Comparison of ENCODE assay signal across 8 cellular contexts in the genomic region with DNA sequence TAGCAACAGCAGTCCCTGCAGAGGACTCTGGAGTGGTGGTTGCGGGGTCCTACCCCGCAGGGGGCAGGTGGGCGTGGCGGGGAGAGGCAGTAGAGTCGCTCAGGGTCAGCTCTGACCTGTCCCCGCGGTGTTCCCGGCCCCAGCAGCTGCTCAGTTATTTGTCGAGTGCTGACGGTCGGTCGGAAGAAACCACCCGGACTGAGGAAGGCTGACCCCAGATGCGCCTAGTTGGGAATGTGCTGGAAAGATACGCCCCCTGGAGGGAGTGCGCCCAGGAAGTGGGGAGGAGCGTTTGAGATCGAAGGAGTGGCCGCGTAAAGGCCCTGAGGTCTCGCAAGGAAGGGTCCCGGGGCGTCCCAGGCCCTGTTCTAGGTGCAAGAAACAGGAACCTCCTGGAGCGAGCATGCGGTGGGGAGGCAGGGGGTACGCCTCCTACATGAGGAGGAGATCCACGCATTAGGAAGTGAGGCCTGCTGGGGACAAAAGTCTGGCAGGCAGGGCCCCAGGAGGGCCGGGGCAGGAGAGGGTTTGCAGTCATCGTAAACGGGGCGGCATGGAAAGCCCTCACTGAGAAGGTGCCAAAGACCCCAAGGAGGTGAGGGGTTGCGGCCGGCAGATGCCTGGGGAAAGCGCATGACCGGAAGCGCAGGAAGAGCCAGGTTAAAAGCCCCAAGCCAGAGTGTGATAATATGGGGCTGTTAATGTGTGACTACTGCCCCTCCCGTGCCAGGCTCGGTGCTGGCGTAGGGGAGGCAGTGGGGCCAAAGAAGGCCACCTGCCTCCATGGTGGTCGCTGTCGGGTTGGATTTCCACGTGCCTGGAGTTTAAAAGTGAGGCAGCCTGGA. TPM values are rescaled to one million over a fixed set of nuclear protein-coding genes. Genes with fewer than 3 reads are reported as not detected.
DNase-seq lines count a peak whose midpoint lies in the region; FAIRE-seq and TF ChIP-seq lines count a peak whose summit lies in the region.

No MANE protein-coding gene starts in this region.

- no peaks in the 10 kb centered on the region; a peak in 1 of 22 replicates for H4K20me1 ChIP-seq in BLaER1 treated with 17β-estradiol and CSF1 and Interleukin-3, amounts not matched to agents 10 nM and 100 nM
- no peaks in the 10 kb centered on the region for H4K20me1 ChIP-seq in endothelial cell of umbilical vein (replicated peaks; ENCODE audit: control insufficient read depth, extremely low read depth, insufficient read depth, low read length)

- dilution Hi-C loops in endothelial cell of umbilical vein (cut with MboI; ENCODE audit: extremely low pct_ligation_motif_present, low sequenced_read_pairs) = no loop called here

- FAIRE-seq in endothelial cell of umbilical vein (lab: Jason Lieb, UNC) = no peak

- H2AFZ ChIP-seq in endothelial cell of umbilical vein (ENCODE audit: low read depth, low read length) = peak overlapping the region; percentile 3

- no peaks in the 10 kb centered on the region for H3K36me3 ChIP-seq in BLaER1 treated with 17β-estradiol and CSF1 and Interleukin-3, amounts not matched to agents 10 nM and 100 nM
- H3K36me3 ChIP-seq in endothelial cell of umbilical vein (ENCODE audit: control insufficient read depth in 2 of 2, extremely low read depth in 1 of 2, insufficient read depth in 2 of 2, low read length in 2 of 2) (no peaks in the 10 kb centered on the region), mucosa of rectum (ENCODE audit: control insufficient read depth in 2 of 2, insufficient read depth in 2 of 2, low read length in 2 of 2) (no peaks in the 10 kb centered on the region)

- CTCF ChIA-PET in endothelial cell of umbilical vein (lab: Charles Lee) = interaction anchor here (0.5 to 5.4 kb wide), 11 partner anchors 11 to 141 kb away, joined by 3 to 94 read pairs (median 4); no protein-coding TSS in a partner anchor

- H3K9me1 ChIP-seq in endothelial cell of umbilical vein (replicated peaks; ENCODE audit: control insufficient read depth, extremely low read depth, insufficient read depth, low read length) = no peaks in the 10 kb centered on the region

- H3K4me3 ChIP-seq in BLaER1 treated with 17β-estradiol and CSF1 and Interleukin-3, amounts not matched to agents 10 nM and 100 nM = no peak overlapping the region
- H3K4me3 ChIP-seq in NB4 (ENCODE audit: low read depth, low read length) (peak overlapping the region; percentile 48), endothelial cell of umbilical vein (replicated peaks in 1 of 3; ENCODE audit: insufficient read depth in 1 of 3, low read depth in 1 of 3, low read length in 3 of 3) (no peak overlapping the region), mucosa of rectum (ENCODE audit: low read length in 2 of 2) (peak overlapping the region; percentile 58 to 76)

- TF ChIP-seq POLR2A in NB4 (IDR thresholded peaks at IDR 0.05; ENCODE audit: extremely low read depth, insufficient read length) (no peak), endothelial cell of umbilical vein (IDR thresholded peaks at IDR 0.05; ENCODE audit: low read depth, low read length) (no peak)

- TF ChIP-seq CTCF in NB4 (IDR thresholded peaks at IDR 0.05; ENCODE audit: low read depth, low read length) (no peak), endothelial cell of umbilical vein (IDR thresholded peaks at IDR 0.05; ENCODE audit: extremely low read depth in 1 of 2, insufficient read depth in 1 of 2, low read depth in 1 of 2, low read length in 2 of 2) (no peak)

- peaks cover 0 to 37% (median 12%) of the 10 kb centered on the region in 11 experiments; a peak in 15 of 22 replicates for H3K27me3 ChIP-seq in BLaER1 treated with 17β-estradiol and CSF1 and Interleukin-3, amounts not matched to agents 10 nM and 100 nM
- H3K27me3 ChIP-seq in endothelial cell of umbilical vein (ENCODE audit: control insufficient read depth in 2 of 2, insufficient read depth in 2 of 2, low read length in 2 of 2) (peaks cover 30 to 32% of the 10 kb centered on the region in 2 experiments), mucosa of rectum (ENCODE audit: control insufficient read depth in 2 of 2, insufficient read depth in 2 of 2, low read length in 2 of 2) (peaks cover 21% of the 10 kb centered on the region in 2 donors)

- intact Hi-C loops in endothelial cell of umbilical vein (cut with micrococcal nuclease) = no loop called here

- POLR2A ChIA-PET in endothelial cell of umbilical vein (lab: Charles Lee) = no interaction called here

- H3K4me1 ChIP-seq in BLaER1 treated with 17β-estradiol and CSF1 and Interleukin-3, amounts not matched to agents 10 nM and 100 nM = peaks cover 17 to 78% (median 59%) of the 10 kb centered on the region in 10 experiments
- H3K4me1 ChIP-seq in endothelial cell of umbilical vein (ENCODE audit: control insufficient read depth, extremely low read depth, insufficient read depth, low read length) (no peaks in the 10 kb centered on the region), mucosa of rectum (ENCODE audit: control insufficient read depth in 2 of 2, insufficient read depth in 2 of 2, low read length in 2 of 2) (peaks cover 12 to 14% of the 10 kb centered on the region in 2 donors)

- no peaks in the 10 kb centered on the region for H3K9me3 ChIP-seq in BLaER1 treated with 17β-estradiol and CSF1 and Interleukin-3, amounts not matched to agents 10 nM and 100 nM (replicated peaks in 1 of 11)
- H3K9me3 ChIP-seq in endothelial cell of umbilical vein (replicated peaks; ENCODE audit: control insufficient read depth, insufficient read depth, low read length) = no peaks in the 10 kb centered on the region
- H3K9me3 ChIP-seq in mucosa of rectum (ENCODE audit: control insufficient read depth in 2 of 2, low read length in 2 of 2) = no peaks in the 10 kb centered on the region

- no TSS peak for BruUV-seq in endothelial cell of umbilical vein (replicated peaks; lab: Mats Ljungman, UMichigan)

- 0 out of 22 replicates have a peak overlapping the region, but pooled peaks of 1 of the 11 experiments have one; percentile 18 for H3K9ac ChIP-seq in BLaER1 treated with 17β-estradiol and CSF1 and Interleukin-3, amounts not matched to agents 10 nM and 100 nM
- H3K9ac ChIP-seq in endothelial cell of umbilical vein (replicated peaks; ENCODE audit: extremely low read depth, insufficient read depth, low read length) = no peak overlapping the region
- peak overlapping the region; percentile 65 to 70 for H3K9ac ChIP-seq in mucosa of rectum (ENCODE audit: low read depth in 1 of 2, low read length in 2 of 2)

- peak overlapping the region; percentile 28 to 77 (median 58); a peak in 21 of 22 replicates for H3K4me2 ChIP-seq in BLaER1 treated with 17β-estradiol and CSF1 and Interleukin-3, amounts not matched to agents 10 nM and 100 nM
- no peak overlapping the region for H3K4me2 ChIP-seq in endothelial cell of umbilical vein (ENCODE audit: insufficient read depth, low read length)

- H3K27ac ChIP-seq in BLaER1 treated with 17β-estradiol and CSF1 and Interleukin-3, amounts not matched to agents 10 nM and 100 nM = peak overlapping the region in 1 of 11 experiments; percentile 0; a peak in 1 of 22 replicates
- H3K27ac ChIP-seq in endothelial cell of umbilical vein (ENCODE audit: insufficient read depth, low read depth, low read length) (no peak overlapping the region), mucosa of rectum (ENCODE audit: low read depth in 2 of 2, low read length in 2 of 2) (peak overlapping the region in 1 of 2 donors; percentile 32)

- no peaks in the 10 kb centered on the region for H3K79me2 ChIP-seq in endothelial cell of umbilical vein (ENCODE audit: control insufficient read depth, insufficient read depth, low read length)

- DNase-seq in NB4 (ENCODE audit: low read depth) (peak; percentile 95), endothelial cell of umbilical vein (ENCODE audit: low read depth, low spot score) (no peak), NCI-H1105 (lab: John Stamatoyannopoulos, UW) (no peak), T1000 (lab: John Stamatoyannopoulos, UW) (no peak), NAMALWA (ENCODE audit: low spot score) (no peak)
- DNase-seq in stimulated activated CD4-positive, alpha-beta T cell treated with anti-CD3 and anti-CD28 coated beads, Interleukin-4, amount 100 ng/mL, for 1 hour = no peak

TF ChIP-seq in endothelial cell of umbilical vein, 7 proteins besides CTCF, POLR2A, EP300 and RAD21:
- TF ChIP-seq EZH2 (IDR thresholded peaks at IDR 0.05; ENCODE audit: borderline replicate concordance, low read depth, low read length, severe bottlenecking) = peak; percentile 67
- TF ChIP-seq, protein P1, sequence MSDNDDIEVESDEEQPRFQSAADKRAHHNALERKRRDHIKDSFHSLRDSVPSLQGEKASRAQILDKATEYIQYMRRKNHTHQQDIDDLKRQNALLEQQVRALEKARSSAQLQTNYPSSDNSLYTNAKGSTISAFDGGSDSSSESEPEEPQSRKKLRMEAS (IDR thresholded peaks at IDR 0.05; ENCODE audit: insufficient read depth, insufficient read length) = no peak

RNA-seq across cellular contexts. Expression of a gene that starts 9.1 kb away (rescaled TPM):
- 0.35 and 0.75 TPM in 2 replicates for total RNA-seq in endothelial cell of umbilical vein
- polyA plus RNA-seq in endothelial cell of umbilical vein = 0.18 and 0.19 TPM in 2 replicates
- polyA plus RNA-seq in endothelial cell of umbilical vein (2011; cell fraction: cytosol; rRNA removed) = 0.21 and 0.26 TPM in 2 replicates
- 0.06 and 0.13 TPM in 2 replicates for polyA plus RNA-seq in endothelial cell of umbilical vein (2011; cell fraction: nucleus; rRNA removed)
- polyA plus RNA-seq in endothelial cell of umbilical vein (2012) = 0.19 and 0.67 TPM in 2 replicates
- 0.21 and 0.22 TPM in 2 replicates for polyA minus RNA-seq in endothelial cell of umbilical vein
- not detected for polyA minus RNA-seq in endothelial cell of umbilical vein (2011; cell fraction: cytosol; rRNA and poly(A)+ RNA removed)
- polyA minus RNA-seq in endothelial cell of umbilical vein (2011; cell fraction: nucleus; rRNA and poly(A)+ RNA removed) = 0.14 TPM in 1 of 2 replicates, not detected in the other

RNA-seq across cellular contexts. Expression of a gene that starts 24.5 kb away (rescaled TPM):
- total RNA-seq in endothelial cell of umbilical vein = 0.07 TPM in 1 of 2 replicates, not detected in the other
- polyA plus RNA-seq in endothelial cell of umbilical vein = not detected in 2 replicates
- not detected in 2 replicates for polyA plus RNA-seq in endothelial cell of umbilical vein (2011; cell fraction: cytosol; rRNA removed)
- not detected in 2 replicates for polyA plus RNA-seq in endothelial cell of umbilical vein (2011; cell fraction: nucleus; rRNA removed)
- not detected in 2 replicates for polyA plus RNA-seq in endothelial cell of umbilical vein (2012)
- polyA minus RNA-seq in endothelial cell of umbilical vein = not detected in 2 replicates
- polyA minus RNA-seq in endothelial cell of umbilical vein (2011; cell fraction: cytosol; rRNA and poly(A)+ RNA removed) = not detected
- polyA minus RNA-seq in endothelial cell of umbilical vein (2011; cell fraction: nucleus; rRNA and poly(A)+ RNA removed) = not detected in 2 replicates

RNA-seq across cellular contexts. Expression of a gene that starts 57.4 kb away (rescaled TPM):
- 102 and 114 TPM in 2 replicates for total RNA-seq in endothelial cell of umbilical vein
- polyA plus RNA-seq in endothelial cell of umbilical vein = 157 and 172 TPM in 2 replicates
- 176 and 178 TPM in 2 replicates for polyA plus RNA-seq in endothelial cell of umbilical vein (2011; cell fraction: cytosol; rRNA removed)
- 344 and 359 TPM in 2 replicates for polyA plus RNA-seq in endothelial cell of umbilical vein (2011; cell fraction: nucleus; rRNA removed)
- 80.6 and 99.1 TPM in 2 replicates for polyA plus RNA-seq in endothelial cell of umbilical vein (2012)
- polyA minus RNA-seq in endothelial cell of umbilical vein = 147 and 200 TPM in 2 replicates
- polyA minus RNA-seq in endothelial cell of umbilical vein (2011; cell fraction: cytosol; rRNA and poly(A)+ RNA removed) = 52.9 TPM
- polyA minus RNA-seq in endothelial cell of umbilical vein (2011; cell fraction: nucleus; rRNA and poly(A)+ RNA removed) = 117 and 126 TPM in 2 replicates

Comparison
In these comparisons a context has a peak if more than half of its experiments do, and no peak if none do; other contexts are left out.
1. H3K4me3 ChIP-seq: peak in NB4 (single experiment) and mucosa of rectum (2 of 2); none in BLaER1 treated with 17β-estradiol and CSF1 and Interleukin-3, amounts not matched to agents 10 nM and 100 nM (0 of 10) and endothelial cell of umbilical vein (0 of 3).